ENCODE assay signal across 22 cellular contexts in the genomic region with DNA sequence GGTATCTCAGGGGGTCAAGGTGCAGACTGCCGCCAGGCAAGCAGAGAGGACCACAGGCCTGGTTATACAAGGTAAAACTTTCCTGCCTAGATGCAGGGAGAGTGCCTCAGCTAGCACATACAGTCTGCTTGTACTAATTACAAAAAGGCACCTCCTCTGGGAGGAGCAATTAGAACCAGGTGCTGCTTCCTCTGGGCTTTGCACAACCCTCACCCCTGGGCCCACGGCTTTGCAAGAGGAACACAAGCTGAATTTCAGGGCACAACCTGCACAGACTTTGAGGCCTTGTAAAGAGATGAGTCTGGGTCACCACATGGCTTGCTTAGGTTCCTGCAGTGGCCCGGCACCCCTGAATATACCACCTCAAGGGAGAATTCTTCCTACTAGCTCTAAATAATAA. TPM values are rescaled to one million over a fixed set of nuclear protein-coding genes. Genes with fewer than 3 reads are reported as not detected.
DNase-seq lines count a peak whose midpoint lies in the region; ATAC-seq, FAIRE-seq and TF ChIP-seq lines count a peak whose summit lies in the region.
"Had no signal": no experiment of that assay in that cellular context is flagged by ENCODE, and none has a peak within 500 bp of the region (broad histone marks: within the 10 kb centered on the region; RNA-seq: fewer than 3 reads in every experiment).

No MANE protein-coding gene starts in this region.

- peaks cover 10% of the 10 kb centered on the region for H3K4me1 ChIP-seq in Karpas-422 (ENCODE audit: low read length)

- no peaks in the 10 kb centered on the region for H4K20me1 ChIP-seq in Karpas-422 (ENCODE audit: insufficient read depth, low read depth, low read length)

- FAIRE-seq in GM12891 (lab: Jason Lieb, UNC), result peak; percentile 26
- FAIRE-seq: GM19239 had no signal

- H3K27ac Mint-ChIP-seq in activated CD8-positive, alpha-beta memory T cell treated with anti-CD3 and anti-CD28 coated beads, Interleukin-2, amount 10 ng/mL, durations not matched to agents 7 days and 5 days, result no peak overlapping the region
- no peak overlapping the region for H3K27ac Mint-ChIP-seq in activated T-helper 17 cell treated with anti-CD3 and anti-CD28 coated beads, Interleukin-2, amount 50 U/mL, for 72 hours
- H3K27ac Mint-ChIP-seq: CD4-positive, CD25-positive, alpha-beta regulatory T cell; T-helper 17 cell had no signal

- no peaks in the 10 kb centered on the region for H3K79me2 ChIP-seq in Karpas-422 (ENCODE audit: low read length)

- no peaks in the 10 kb centered on the region for H3K36me3 ChIP-seq in Karpas-422 (ENCODE audit: insufficient read depth, low read length)

- ATAC-seq in activated CD8-positive, alpha-beta memory T cell treated with anti-CD3 and anti-CD28 coated beads, Interleukin-2, amount 10 ng/mL, durations not matched to agents 7 days and 5 days, result no peak
- ATAC-seq in activated T-helper 17 cell treated with anti-CD3 and anti-CD28 coated beads, Interleukin-2, amount 50 U/mL, for 72 hours (replicated peaks), result no peak
- ATAC-seq in GM19463 (IDR thresholded peaks at IDR 0.05; ENCODE audit: unreplicated experiment), result no peak
- ATAC-seq: T-helper 17 cell had no signal

- no peaks in the 10 kb centered on the region for H3K9me3 ChIP-seq in Karpas-422 (ENCODE audit: low read length)
- H3K9me3 ChIP-seq: Caco-2 had no signal

- DNase-seq in GM12891 (ENCODE audit: insufficient read length, low spot score), result no peak
- DNase-seq in Karpas-422, result peak; percentile 59
- peak; percentile 9 for DNase-seq in NCI-H510A (lab: John Stamatoyannopoulos, UW)
- peak; percentile 55 for DNase-seq in mesenteric fat pad (ENCODE audit: low spot score)
- no peak for DNase-seq in activated CD8-positive, alpha-beta memory T cell treated with anti-CD3 and anti-CD28 coated beads, Interleukin-2, amount 10 ng/mL, durations not matched to agents 7 days and 5 days
- DNase-seq in NAMALWA (ENCODE audit: low spot score), result no peak
- DNase-seq: Caco-2; CD4-positive, CD25-positive, alpha-beta regulatory T cell; DMS 273 treated with DMSO at 0.1 percent for 48 hours; H7; NCI-H187 treated with DMSO at 0.1 percent for 48 hours; NCI-H2171 treated with DMSO at 0.1 percent for 48 hours; NCI-H526 treated with DMSO at 0.1 percent for 48 hours; SHP77 treated with DMSO at 0.1 percent for 48 hours; SW 1271; T-helper 17 cell had no signal

- no peaks in the 10 kb centered on the region for H3K4me1 Mint-ChIP-seq in activated CD8-positive, alpha-beta memory T cell treated with anti-CD3 and anti-CD28 coated beads, Interleukin-2, amount 10 ng/mL, durations not matched to agents 7 days and 5 days
- no peaks in the 10 kb centered on the region for H3K4me1 Mint-ChIP-seq in activated T-helper 17 cell treated with anti-CD3 and anti-CD28 coated beads, Interleukin-2, amount 50 U/mL, for 72 hours
- H3K4me1 Mint-ChIP-seq: CD4-positive, CD25-positive, alpha-beta regulatory T cell had no signal

- H3K9me2 ChIP-seq in Karpas-422 (replicated peaks; ENCODE audit: insufficient read depth, low read length), result no peaks in the 10 kb centered on the region

- no peak for TF ChIP-seq POLR2A in GM12891 (IDR thresholded peaks at IDR 0.05; ENCODE audit: low read depth, low read length)

- H3K9ac ChIP-seq in Karpas-422 (ENCODE audit: low read length), result no peak overlapping the region

- no peaks in the 10 kb centered on the region for H3K36me3 Mint-ChIP-seq in activated CD8-positive, alpha-beta memory T cell treated with anti-CD3 and anti-CD28 coated beads, Interleukin-2, amount 10 ng/mL, durations not matched to agents 7 days and 5 days
- no peaks in the 10 kb centered on the region for H3K36me3 Mint-ChIP-seq in activated T-helper 17 cell treated with anti-CD3 and anti-CD28 coated beads, Interleukin-2, amount 50 U/mL, for 72 hours (ENCODE audit: low read depth)
- H3K36me3 Mint-ChIP-seq: CD4-positive, CD25-positive, alpha-beta regulatory T cell had no signal

- no peaks in the 10 kb centered on the region for H3K9me3 Mint-ChIP-seq in activated CD8-positive, alpha-beta memory T cell treated with anti-CD3 and anti-CD28 coated beads, Interleukin-2, amount 10 ng/mL, durations not matched to agents 7 days and 5 days (ENCODE audit: low read depth)
- no peaks in the 10 kb centered on the region for H3K9me3 Mint-ChIP-seq in activated T-helper 17 cell treated with anti-CD3 and anti-CD28 coated beads, Interleukin-2, amount 50 U/mL, for 72 hours

- CTCF ChIA-PET in activated CD8-positive, alpha-beta memory T cell treated with anti-CD3 and anti-CD28 coated beads, Interleukin-2, amount 10 ng/mL, durations not matched to agents 7 days and 5 days (lab: Charles Lee), result no interaction called here

- H3K27me3 ChIP-seq in Karpas-422 (ENCODE audit: low read length), result no peaks in the 10 kb centered on the region

- no peak overlapping the region for H3K4me2 ChIP-seq in Karpas-422 (ENCODE audit: low read depth, low read length, poor library complexity, severe bottlenecking)

- no peak overlapping the region for H3K4me3 Mint-ChIP-seq in activated CD8-positive, alpha-beta memory T cell treated with anti-CD3 and anti-CD28 coated beads, Interleukin-2, amount 10 ng/mL, durations not matched to agents 7 days and 5 days
- H3K4me3 Mint-ChIP-seq in activated T-helper 17 cell treated with anti-CD3 and anti-CD28 coated beads, Interleukin-2, amount 50 U/mL, for 72 hours, result no peak overlapping the region
- H3K4me3 Mint-ChIP-seq: CD4-positive, CD25-positive, alpha-beta regulatory T cell; T-helper 17 cell had no signal

- H2AFZ ChIP-seq in Karpas-422 (ENCODE audit: low read length), result no peak overlapping the region

- H3K4me3 ChIP-seq in Karpas-422 (ENCODE audit: low read length), result no peak overlapping the region
- H3K4me3 ChIP-seq: SK-N-MC had no signal

- no peak overlapping the region for H3K27ac ChIP-seq in Karpas-422 (ENCODE audit: low read length)
- H3K27ac ChIP-seq: RWPE1, SK-N-MC had no signal

- peaks cover 2% of the 10 kb centered on the region for H3K27me3 Mint-ChIP-seq in activated CD8-positive, alpha-beta memory T cell treated with anti-CD3 and anti-CD28 coated beads, Interleukin-2, amount 10 ng/mL, durations not matched to agents 7 days and 5 days
- H3K27me3 Mint-ChIP-seq in activated T-helper 17 cell treated with anti-CD3 and anti-CD28 coated beads, Interleukin-2, amount 50 U/mL, for 72 hours, result peaks cover 7% of the 10 kb centered on the region

TF ChIP-seq in GM12891, 5 proteins besides CTCF, POLR2A, EP300 and RAD21:
- TF ChIP-seq SPI1 (IDR thresholded peaks at IDR 0.05; ENCODE audit: low read depth, low read length), result no peak
- TF ChIP-seq PAX5 (IDR thresholded peaks at IDR 0.05; ENCODE audit: insufficient read depth, low read length, severe bottlenecking), result no peak
- TF ChIP-seq TAF1 (IDR thresholded peaks at IDR 0.05; ENCODE audit: low read depth, low read length), result no peak
- no peak for TF ChIP-seq POLR2AphosphoS5 (IDR thresholded peaks at IDR 0.05; ENCODE audit: low read depth, low read length)
- no peak for TF ChIP-seq POU2F2 (IDR thresholded peaks at IDR 0.05; ENCODE audit: low read depth, low read length)

RNA-seq across cellular contexts. Expression of gene CITED1, which starts 9.2 kb away (rescaled TPM):
- polyA plus RNA-seq in GM12891 (2012; ENCODE audit: low read depth, missing spikeins), result not detected
- 0.26 TPM in 1 of 2 replicates, not detected in the other for total RNA-seq in Karpas-422 (2014; rRNA removed; shearing (Covaris generic); ENCODE audit: low replicate concordance)
- total RNA-seq in mesenteric fat pad, result 4.1 TPM
- not detected for total RNA-seq in activated CD8-positive, alpha-beta memory T cell treated with anti-CD3 and anti-CD28 coated beads, Interleukin-2, amount 10 ng/mL, durations not matched to agents 7 days and 5 days
- not detected for total RNA-seq in activated T-helper 17 cell treated with anti-CD3 and anti-CD28 coated beads, Interleukin-2, amount 50 U/mL, for 72 hours
- polyA plus RNA-seq: BJ; CD4-positive, CD25-positive, alpha-beta regulatory T cell had no signal

RNA-seq across cellular contexts. Expression of gene RPS4X, which starts 37.8 kb away (rescaled TPM):
- 1,973 TPM for polyA plus RNA-seq in GM12891 (2012; ENCODE audit: low read depth, missing spikeins)
- total RNA-seq in Karpas-422 (2014; rRNA removed; shearing (Covaris generic); ENCODE audit: low replicate concordance), result 1,619 and 1,990 TPM in 2 replicates
- 674 TPM for total RNA-seq in mesenteric fat pad
- total RNA-seq in activated CD8-positive, alpha-beta memory T cell treated with anti-CD3 and anti-CD28 coated beads, Interleukin-2, amount 10 ng/mL, durations not matched to agents 7 days and 5 days, result 100 to 1,000 TPM; 752 to 908 TPM
- total RNA-seq in activated T-helper 17 cell treated with anti-CD3 and anti-CD28 coated beads, Interleukin-2, amount 50 U/mL, for 72 hours, result 1,000 to 10,000 TPM; 1,150 to 1,442 TPM

Comparison
In these comparisons a context has a peak if more than half of its experiments do, and no peak if none do; other contexts are left out.
1. DNase-seq: peak in Karpas-422 (single experiment), NCI-H510A (single experiment) and mesenteric fat pad (single experiment); none in GM12891 (single experiment), activated CD8-positive, alpha-beta memory T cell treated with anti-CD3 and anti-CD28 coated beads, Interleukin-2, amount 10 ng/mL, durations not matched to agents 7 days and 5 days (single experiment) and NAMALWA (single experiment).